ENCODE assay signal across 10 cellular contexts in the genomic region with DNA sequence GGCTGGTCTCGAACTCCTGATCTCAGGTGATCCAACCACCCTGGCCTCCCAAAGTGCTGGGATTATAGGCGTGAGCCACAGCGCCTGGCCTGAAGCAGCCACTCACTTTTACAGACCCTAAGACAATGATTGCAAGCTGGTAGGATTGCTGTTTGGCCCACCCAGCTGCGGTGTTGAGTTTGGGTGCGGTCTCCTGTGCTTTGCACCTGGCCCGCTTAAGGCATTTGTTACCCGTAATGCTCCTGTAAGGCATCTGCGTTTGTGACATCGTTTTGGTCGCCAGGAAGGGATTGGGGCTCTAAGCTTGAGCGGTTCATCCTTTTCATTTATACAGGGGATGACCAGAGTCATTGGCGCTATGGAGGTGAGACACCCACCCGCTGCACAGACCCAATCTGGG. TPM values are rescaled to one million over a fixed set of nuclear protein-coding genes. Genes with fewer than 3 reads are reported as not detected.
DNase-seq lines count a peak whose midpoint lies in the region; ATAC-seq and TF ChIP-seq lines count a peak whose summit lies in the region.
"Had no signal": no experiment of that assay in that cellular context is flagged by ENCODE, and none has a peak within 500 bp of the region (broad histone marks: within the 10 kb centered on the region; RNA-seq: fewer than 3 reads in every experiment).

No MANE protein-coding gene starts in this region.

- H3K27ac ChIP-seq in duodenal mucosa (ENCODE audit: low read depth, low read length) (no peak overlapping the region), thymus (ENCODE audit: low read depth) (peak overlapping the region; percentile 5), RWPE1 (no peak overlapping the region)
- H3K27ac ChIP-seq: SK-N-MC had no signal

- peak overlapping the region; percentile 68 for H3K4me3 Mint-ChIP-seq in activated T-cell treated with anti-CD3 and anti-CD28 coated beads, Interleukin-2, amount 50 U/mL, for 4 hours

- TF ChIP-seq CTCF in mucosa of descending colon (IDR thresholded peaks at IDR 0.05) (no peak), RWPE1 (conservative IDR thresholded peaks at IDR 0.05; ENCODE audit: low read depth) (no peak)

- H3K27me3 Mint-ChIP-seq in activated T-cell treated with anti-CD3 and anti-CD28 coated beads, Interleukin-2, amount 50 U/mL, for 4 hours (ENCODE audit: low read depth), result peaks cover 9% of the 10 kb centered on the region

- ATAC-seq in activated T-cell treated with anti-CD3 and anti-CD28 coated beads, Interleukin-2, amount 50 U/mL, for 4 hours, result peak; percentile 10 to 30
- ATAC-seq in mucosa of descending colon (peak; percentile 35), GM18520 (IDR thresholded peaks at IDR 0.05; ENCODE audit: unreplicated experiment) (no peak)

- no peak for DNase-seq in activated T-cell treated with anti-CD3 and anti-CD28 coated beads, Interleukin-2, amount 50 U/mL, for 4 hours
- DNase-seq in activated T-cell treated with anti-CD3 and anti-CD28 coated beads for 4 hours (no peak), mucosa of descending colon (peak in 1 of 3 donors; percentile 36), RWPE1 (ENCODE audit: low spot score) (no peak)
- no peak for DNase-seq in stimulated activated CD4-positive, alpha-beta T cell treated with anti-CD3 and anti-CD28 coated beads, Interleukin-2, amount 100 ng/mL, for 48 hours
- DNase-seq: NCI-H1092 had no signal

- H3K9me3 ChIP-seq in duodenal mucosa (ENCODE audit: control insufficient read depth in 1 of 2, low read length in 2 of 2), result no peaks in the 10 kb centered on the region
- no peaks in the 10 kb centered on the region for H3K9me3 ChIP-seq in mucosa of descending colon
- no peaks in the 10 kb centered on the region for H3K9me3 ChIP-seq in thymus (ENCODE audit: control insufficient read depth)

- no peaks in the 10 kb centered on the region for H3K27me3 ChIP-seq in duodenal mucosa (ENCODE audit: control insufficient read depth in 1 of 2, insufficient read depth in 2 of 2, low read length in 2 of 2)
- no peaks in the 10 kb centered on the region for H3K27me3 ChIP-seq in thymus (ENCODE audit: control insufficient read depth, insufficient read depth)

- POLR2A ChIA-PET in RWPE1 (lab: Yijun Ruan, JAX; ENCODE audit: low non-redundant PET), result no interaction called here

- WGBS in thymus, result 53% methylated on average over 13 of the region's 13 CpGs

- H3K4me1 ChIP-seq in duodenal mucosa (ENCODE audit: control insufficient read depth in 1 of 2, insufficient read depth in 2 of 2, low read length in 2 of 2) (peaks cover 20 to 32% of the 10 kb centered on the region in 2 donors), mucosa of descending colon (ENCODE audit: low read depth) (peaks cover 16% of the 10 kb centered on the region), thymus (ENCODE audit: control insufficient read depth, insufficient read depth, low read length) (no peaks in the 10 kb centered on the region)

- CTCF ChIA-PET in RWPE1 (lab: Yijun Ruan, JAX), result interaction anchor here (0.9 kb wide), 1 partner anchor 40 kb away, joined by 3 read pairs; no protein-coding TSS in a partner anchor

- intact Hi-C loops in mucosa of descending colon (cut with DNase I, micrococcal nuclease), result no loop called here

- H3K9ac ChIP-seq in duodenal mucosa (ENCODE audit: low read depth in 1 of 2, low read length in 2 of 2), result peak overlapping the region; percentile 38 to 48

- H3K36me3 Mint-ChIP-seq in activated T-cell treated with anti-CD3 and anti-CD28 coated beads, Interleukin-2, amount 50 U/mL, for 4 hours (ENCODE audit: insufficient read depth), result no peaks in the 10 kb centered on the region

- H3K36me3 ChIP-seq in duodenal mucosa (ENCODE audit: control insufficient read depth in 1 of 2, insufficient read depth in 2 of 2, low read length in 2 of 2), result no peaks in the 10 kb centered on the region
- H3K36me3 ChIP-seq in mucosa of descending colon (ENCODE audit: low read depth), result no peaks in the 10 kb centered on the region
- H3K36me3 ChIP-seq in thymus (ENCODE audit: control insufficient read depth, insufficient read depth), result no peaks in the 10 kb centered on the region

- peaks cover 9% of the 10 kb centered on the region for H3K4me1 Mint-ChIP-seq in activated T-cell treated with anti-CD3 and anti-CD28 coated beads, Interleukin-2, amount 50 U/mL, for 4 hours (ENCODE audit: low read depth)

- H3K9me3 Mint-ChIP-seq in activated T-cell treated with anti-CD3 and anti-CD28 coated beads, Interleukin-2, amount 50 U/mL, for 4 hours, result no peaks in the 10 kb centered on the region

- H3K4me3 ChIP-seq in duodenal mucosa (ENCODE audit: low read depth in 1 of 2, low read length in 2 of 2), result peak overlapping the region; percentile 68 to 70
- no peak overlapping the region for H3K4me3 ChIP-seq in mucosa of descending colon
- H3K4me3 ChIP-seq in thymus (ENCODE audit: low read length), result peak overlapping the region; percentile 56
- H3K4me3 ChIP-seq: SK-N-MC had no signal

RNA-seq across cellular contexts. Expression of a gene that starts 1.5 kb away (rescaled TPM):
- total RNA-seq in activated T-cell treated with anti-CD3 and anti-CD28 coated beads, Interleukin-2, amount 50 U/mL, for 4 hours, result under 1 TPM in 2 of 3 donors, not detected in 1; 0.24 to 0.46 TPM
- 1 to 10 TPM in 1 of 3 donors, under 1 TPM in 1, not detected in 1; 0.61 to 1.7 TPM for total RNA-seq in mucosa of descending colon
- 0.50 TPM for polyA plus RNA-seq in thymus

RNA-seq across cellular contexts. Expression of a gene that starts 10.2 kb away (rescaled TPM):
- total RNA-seq in activated T-cell treated with anti-CD3 and anti-CD28 coated beads, Interleukin-2, amount 50 U/mL, for 4 hours, result 1 to 10 TPM; 1.1 to 1.2 (median 1.2) TPM
- 10 to 100 TPM in 1 of 3 donors, 1 to 10 TPM in 2; 2.6 to 10.3 (median 6.4) TPM for total RNA-seq in mucosa of descending colon
- polyA plus RNA-seq in thymus, result 1.5 TPM

RNA-seq across cellular contexts. Expression of a gene that starts 14.5 kb away (rescaled TPM):
- total RNA-seq in activated T-cell treated with anti-CD3 and anti-CD28 coated beads, Interleukin-2, amount 50 U/mL, for 4 hours, result 1 to 10 TPM; 1.6 to 2.2 (median 2.2) TPM
- 1,000 to 10,000 TPM in 1 of 3 donors, 100 to 1,000 TPM in 1, 10 to 100 TPM in 1; 45.3 to 1,899 (median 152) TPM for total RNA-seq in mucosa of descending colon
- 475 TPM for polyA plus RNA-seq in thymus

RNA-seq across cellular contexts. Expression of a gene that starts 17.1 kb away (rescaled TPM):
- 10 to 100 TPM; 11.1 to 12.5 (median 12.0) TPM for total RNA-seq in activated T-cell treated with anti-CD3 and anti-CD28 coated beads, Interleukin-2, amount 50 U/mL, for 4 hours
- 10 to 100 TPM; 25.2 to 55.8 (median 35.8) TPM for total RNA-seq in mucosa of descending colon
- polyA plus RNA-seq in thymus, result 43.2 TPM

RNA-seq across cellular contexts. Expression of a gene that starts 17.4 kb away (rescaled TPM):
- total RNA-seq in activated T-cell treated with anti-CD3 and anti-CD28 coated beads, Interleukin-2, amount 50 U/mL, for 4 hours, result over 10,000 TPM; 12,907 to 15,791 (median 13,372) TPM
- over 10,000 TPM in 2 of 3 donors, 1,000 to 10,000 TPM in 1; 9,213 to 30,268 (median 19,463) TPM for total RNA-seq in mucosa of descending colon
- 13.0 TPM for polyA plus RNA-seq in thymus

Comparison
In these comparisons a context has a peak if more than half of its experiments do, and no peak if none do; other contexts are left out.
1. RNA of a gene that starts 14.5 kb away (total RNA-seq): 45.3 to 1,899 TPM in mucosa of descending colon; 1.6 to 2.2 TPM in activated T-cell treated with anti-CD3 and anti-CD28 coated beads, Interleukin-2, amount 50 U/mL, for 4 hours; every median in the first group is over 10 times any median in the second.